ENCODE assay signal across 23 cellular contexts in genomic region chr5:89246252-89246651, GRCh38.
A peak's percentile ranks its signal among the peaks of the same experiment; 100 is the strongest.
DNase-seq lines count a peak whose midpoint lies in the region; ATAC-seq and TF ChIP-seq lines count a peak whose summit lies in the region.
"Had no signal": no experiment of that assay in that cellular context is flagged by ENCODE, and none has a peak within 500 bp of the region (broad histone marks: within the 10 kb centered on the region; RNA-seq: fewer than 3 reads in every experiment).

No MANE protein-coding gene starts in this region.

- H2AFZ ChIP-seq in neural progenitor cell (replicated peaks), result no peak overlapping the region

- H3K79me2 ChIP-seq in neural progenitor cell (ENCODE audit: low read depth), result no peaks in the 10 kb centered on the region

- H3K4me1 Mint-ChIP-seq in neural progenitor cell, result no peaks in the 10 kb centered on the region
- H3K4me1 Mint-ChIP-seq in stimulated activated naive CD8-positive, alpha-beta T cell treated with anti-CD3 and anti-CD28 coated beads, Interleukin-15, amount 100 ng/mL, for 72 hours, result no peaks in the 10 kb centered on the region
- H3K4me1 Mint-ChIP-seq: CD4-positive, CD25-positive, alpha-beta regulatory T cell; endodermal cell; neural crest cell had no signal

- H3K36me3 ChIP-seq in neural progenitor cell, result no peaks in the 10 kb centered on the region
- H3K36me3 ChIP-seq: left ventricle myocardium inferior had no signal

- DNase-seq in AG08395 (ENCODE audit: low spot score), result peak; percentile 15
- peak; percentile 28 to 33 for DNase-seq in Kasumi-1 (lab: John Stamatoyannopoulos, UW)
- peak; percentile 54 for DNase-seq in RPMI7951 (ENCODE audit: low read depth)
- peak; percentile 26 for DNase-seq in fibroblast of mammary gland (ENCODE audit: low read depth)
- DNase-seq in neural progenitor cell (ENCODE audit: low spot score), result no peak
- DNase-seq in stimulated activated naive CD8-positive, alpha-beta T cell treated with anti-CD3 and anti-CD28 coated beads, Interleukin-15, amount 100 ng/mL, for 72 hours, result no peak
- DNase-seq in iPS-NIHi7 (ENCODE audit: extremely low spot score), result no peak
- DNase-seq: activated B cell treated with CpG ODN at 0.5 μM for 24 hours; activated CD4-positive, alpha-beta memory T cell treated with anti-CD3 and anti-CD28 coated beads for 36 hours; activated effector memory CD4-positive, alpha-beta T cell treated with Interleukin-2 at 50 U/mL for 16 hours; CD4-positive, CD25-positive, alpha-beta regulatory T cell; DMS 273 treated with DMSO at 0.1 percent for 48 hours; endodermal cell; left ventricle myocardium inferior; NCI-H1105; NCI-H2029; NCI-H345; T-helper 2 cell had no signal

- H3K9me3 ChIP-seq in neural progenitor cell (ENCODE audit: low read depth), result no peaks in the 10 kb centered on the region
- H3K9me3 ChIP-seq: left ventricle myocardium inferior had no signal

- no peak overlapping the region for H3K4me2 ChIP-seq in neural progenitor cell

- no peaks in the 10 kb centered on the region for H3K9me3 Mint-ChIP-seq in neural progenitor cell
- no peaks in the 10 kb centered on the region for H3K9me3 Mint-ChIP-seq in stimulated activated naive CD8-positive, alpha-beta T cell treated with anti-CD3 and anti-CD28 coated beads, Interleukin-15, amount 100 ng/mL, for 72 hours
- H3K9me3 Mint-ChIP-seq: activated CD4-positive, alpha-beta memory T cell treated with anti-CD3 and anti-CD28 coated beads for 36 hours; endodermal cell had no signal

- no peaks in the 10 kb centered on the region for H3K4me1 ChIP-seq in neural progenitor cell
- H3K4me1 ChIP-seq: left ventricle myocardium inferior had no signal

- H4K20me1 ChIP-seq in neural progenitor cell (ENCODE audit: low read depth), result no peaks in the 10 kb centered on the region

- no peaks in the 10 kb centered on the region for H3K27me3 Mint-ChIP-seq in neural progenitor cell (ENCODE audit: insufficient read depth, low read depth)
- H3K27me3 Mint-ChIP-seq in stimulated activated naive CD8-positive, alpha-beta T cell treated with anti-CD3 and anti-CD28 coated beads, Interleukin-15, amount 100 ng/mL, for 72 hours, result no peaks in the 10 kb centered on the region
- H3K27me3 Mint-ChIP-seq: activated B cell treated with CpG ODN at 0.5 μM for 24 hours; activated CD4-positive, alpha-beta memory T cell treated with anti-CD3 and anti-CD28 coated beads for 36 hours; CD4-positive, CD25-positive, alpha-beta regulatory T cell; progenitor cell of endocrine pancreas had no signal

- H3K27ac ChIP-seq in neural progenitor cell, result no peak overlapping the region
- H3K27ac ChIP-seq: coronary artery, left ventricle myocardium inferior had no signal

- no peaks in the 10 kb centered on the region for H3K27me3 ChIP-seq in neural progenitor cell

- no peak overlapping the region for H3K9ac ChIP-seq in neural progenitor cell

- no peak overlapping the region for H3K4me3 Mint-ChIP-seq in neural progenitor cell
- no peak overlapping the region for H3K4me3 Mint-ChIP-seq in stimulated activated naive CD8-positive, alpha-beta T cell treated with anti-CD3 and anti-CD28 coated beads, Interleukin-15, amount 100 ng/mL, for 72 hours
- H3K4me3 Mint-ChIP-seq: activated B cell treated with CpG ODN at 0.5 μM for 24 hours; activated CD4-positive, alpha-beta memory T cell treated with anti-CD3 and anti-CD28 coated beads for 36 hours; CD4-positive, CD25-positive, alpha-beta regulatory T cell; endodermal cell; neural crest cell had no signal

- no peak overlapping the region for H3K4me3 ChIP-seq in fibroblast of mammary gland (ENCODE audit: control insufficient read depth, low read depth, low read length)
- no peak overlapping the region for H3K4me3 ChIP-seq in neural progenitor cell
- H3K4me3 ChIP-seq: coronary artery, K562, left ventricle myocardium inferior had no signal

- no peaks in the 10 kb centered on the region for H3K36me3 Mint-ChIP-seq in neural progenitor cell
- H3K36me3 Mint-ChIP-seq: activated CD4-positive, alpha-beta memory T cell treated with anti-CD3 and anti-CD28 coated beads for 36 hours; CD4-positive, CD25-positive, alpha-beta regulatory T cell had no signal

- H3K27ac Mint-ChIP-seq in neural progenitor cell, result no peak overlapping the region
- no peak overlapping the region for H3K27ac Mint-ChIP-seq in stimulated activated naive CD8-positive, alpha-beta T cell treated with anti-CD3 and anti-CD28 coated beads, Interleukin-15, amount 100 ng/mL, for 72 hours
- H3K27ac Mint-ChIP-seq: activated B cell treated with CpG ODN at 0.5 μM for 24 hours; activated CD4-positive, alpha-beta memory T cell treated with anti-CD3 and anti-CD28 coated beads for 36 hours; CD4-positive, CD25-positive, alpha-beta regulatory T cell; endodermal cell; progenitor cell of endocrine pancreas had no signal

- no peak for TF ChIP-seq CTCF in fibroblast of mammary gland (conservative IDR thresholded peaks at IDR 0.05; ENCODE audit: control insufficient read depth, insufficient read depth, low read depth, low read length)
- no peak for TF ChIP-seq CTCF in neural progenitor cell (IDR thresholded peaks at IDR 0.05)

- no peak for ATAC-seq in GM18870 (IDR thresholded peaks at IDR 0.05; ENCODE audit: unreplicated experiment)
- ATAC-seq in stimulated activated naive CD8-positive, alpha-beta T cell treated with anti-CD3 and anti-CD28 coated beads, Interleukin-15, amount 100 ng/mL, for 72 hours, result no peak
- ATAC-seq: K562 had no signal

- no peaks in the 10 kb centered on the region for H3F3A ChIP-seq in neural progenitor cell (ENCODE audit: low read depth)

Comparison
In these comparisons a context has a peak if more than half of its experiments do, and no peak if none do; other contexts are left out.
1. DNase-seq: peak in AG08395 (single experiment), Kasumi-1 (2 of 2), RPMI7951 (single experiment) and fibroblast of mammary gland (single experiment); none in neural progenitor cell (single experiment), stimulated activated naive CD8-positive, alpha-beta T cell treated with anti-CD3 and anti-CD28 coated beads, Interleukin-15, amount 100 ng/mL, for 72 hours (0 of 2) and iPS-NIHi7 (single experiment).